ENCODE assay signal across 21 cellular contexts in genomic region chr9:114483499-114483898, GRCh38. TPM values are rescaled to one million over a fixed set of nuclear protein-coding genes. Genes with fewer than 3 reads are reported as not detected.
DNase-seq lines count a peak whose midpoint lies in the region; ATAC-seq, FAIRE-seq and TF ChIP-seq lines count a peak whose summit lies in the region.
"Had no signal": no experiment of that assay in that cellular context is flagged by ENCODE, and none has a peak within 500 bp of the region (broad histone marks: within the 10 kb centered on the region; RNA-seq: fewer than 3 reads in every experiment).

No MANE protein-coding gene starts in this region.

- no peaks in the 10 kb centered on the region for H4K20me1 ChIP-seq in MM.1S (ENCODE audit: insufficient read depth, low read length)
- H4K20me1 ChIP-seq: BLaER1 had no signal

- no peaks in the 10 kb centered on the region for H3K27me3 Mint-ChIP-seq in activated naive CD8-positive, alpha-beta T cell
- H3K27me3 Mint-ChIP-seq in activated naive CD8-positive, alpha-beta T cell treated with anti-CD3 and anti-CD28 coated beads, Interleukin-2, amount 50 U/mL, for 24 hours = no peaks in the 10 kb centered on the region
- H3K27me3 Mint-ChIP-seq in T-helper 17 cell = peaks cover 5% of the 10 kb centered on the region

- H2AFZ ChIP-seq in MM.1S (ENCODE audit: low read length) = no peak overlapping the region

- no peak for TF ChIP-seq CTCF in MM.1S (IDR thresholded peaks at IDR 0.05; ENCODE audit: low read length)

- no peaks in the 10 kb centered on the region for H3K36me3 Mint-ChIP-seq in activated naive CD8-positive, alpha-beta T cell
- peaks cover 1% of the 10 kb centered on the region for H3K36me3 Mint-ChIP-seq in activated naive CD8-positive, alpha-beta T cell treated with anti-CD3 and anti-CD28 coated beads, Interleukin-2, amount 50 U/mL, for 24 hours (ENCODE audit: low read depth)
- H3K36me3 Mint-ChIP-seq in T-helper 17 cell (ENCODE audit: low read depth) = no peaks in the 10 kb centered on the region
- H3K36me3 Mint-ChIP-seq in stimulated activated effector memory CD8-positive, alpha-beta T cell treated with anti-CD3 and anti-CD28 coated beads, Interleukin-12 subunit alpha, Interleukin-12 subunit beta, amount 100 ng/mL, for 72 hours = peaks cover 22% of the 10 kb centered on the region
- H3K36me3 Mint-ChIP-seq: CD8-positive, alpha-beta T cell had no signal

- no peak overlapping the region for H3K9ac ChIP-seq in MM.1S (ENCODE audit: low read length)
- H3K9ac ChIP-seq: BLaER1 had no signal

- no peaks in the 10 kb centered on the region for H3K9me3 Mint-ChIP-seq in activated naive CD8-positive, alpha-beta T cell (ENCODE audit: low read depth)
- no peaks in the 10 kb centered on the region for H3K9me3 Mint-ChIP-seq in activated naive CD8-positive, alpha-beta T cell treated with anti-CD3 and anti-CD28 coated beads, Interleukin-2, amount 50 U/mL, for 24 hours
- H3K9me3 Mint-ChIP-seq in stimulated activated effector memory CD8-positive, alpha-beta T cell treated with anti-CD3 and anti-CD28 coated beads, Interleukin-12 subunit alpha, Interleukin-12 subunit beta, amount 100 ng/mL, for 72 hours = no peaks in the 10 kb centered on the region
- H3K9me3 Mint-ChIP-seq: CD8-positive, alpha-beta T cell; HFFc6 had no signal

- H3F3A ChIP-seq in MM.1S (ENCODE audit: insufficient read depth, low read length) = peaks cover 39% of the 10 kb centered on the region

- H3K4me2 ChIP-seq in MM.1S (ENCODE audit: low read depth, low read length) = no peak overlapping the region
- H3K4me2 ChIP-seq: BLaER1 had no signal

- H3K79me2 ChIP-seq in MM.1S (ENCODE audit: low read length) = peaks cover 86% of the 10 kb centered on the region

- no peak for ATAC-seq in activated naive CD8-positive, alpha-beta T cell treated with anti-CD3 and anti-CD28 coated beads, Interleukin-2, amount 50 U/mL, for 24 hours
- ATAC-seq in T-helper 17 cell = no peak
- ATAC-seq in stimulated activated effector memory CD8-positive, alpha-beta T cell treated with anti-CD3 and anti-CD28 coated beads, Interleukin-12 subunit alpha, Interleukin-12 subunit beta, amount 100 ng/mL, for 72 hours = no peak
- ATAC-seq: CD8-positive, alpha-beta T cell; PC-3 had no signal

- H3K9me2 ChIP-seq in MM.1S (replicated peaks; ENCODE audit: insufficient read depth, low read length) = no peaks in the 10 kb centered on the region

- no peak for DNase-seq in activated naive CD8-positive, alpha-beta T cell treated with anti-CD3 and anti-CD28 coated beads, Interleukin-2, amount 50 U/mL, for 24 hours
- DNase-seq in MM.1S = no peak
- DNase-seq in T-helper 17 cell = no peak
- DNase-seq in stimulated activated effector memory CD8-positive, alpha-beta T cell treated with anti-CD3 and anti-CD28 coated beads, Interleukin-12 subunit alpha, Interleukin-12 subunit beta, amount 100 ng/mL, for 72 hours (ENCODE audit: low spot score in 2 of 2) = no peak
- no peak for DNase-seq in effector CD8-positive, alpha-beta T cell (lab: John Stamatoyannopoulos, UW)
- no peak for DNase-seq in erythroblast (lab: John Stamatoyannopoulos, UW)
- DNase-seq in HTR-8/SVneo (ENCODE audit: insufficient read length, low spot score) = no peak
- DNase-seq: CD8-positive, alpha-beta T cell; DND-41; HFFc6; NCI-H1092; NCI-H1694 treated with DMSO at 0.1 percent for 48 hours; NCI-H510A treated with DMSO at 0.1 percent for 48 hours; NCI-H82; PC-3 had no signal

- H3K27me3 ChIP-seq in MM.1S (replicated peaks; ENCODE audit: insufficient read depth, low read length) = no peaks in the 10 kb centered on the region
- H3K27me3 ChIP-seq: BLaER1, SJSA1 had no signal

- no peak overlapping the region for H3K4me3 ChIP-seq in MM.1S (ENCODE audit: low read length)
- H3K4me3 ChIP-seq: BLaER1, SJSA1 had no signal

- H3K9me3 ChIP-seq in MM.1S (replicated peaks; ENCODE audit: insufficient read depth, low read length) = no peaks in the 10 kb centered on the region
- no peaks in the 10 kb centered on the region for H3K9me3 ChIP-seq in T-helper 17 cell (ENCODE audit: control insufficient read depth, low read length, poor library complexity, severe bottlenecking)
- H3K9me3 ChIP-seq: BLaER1, SJSA1 had no signal

- no peak for FAIRE-seq in HTR-8/SVneo (lab: Jason Lieb, UNC)
- FAIRE-seq: D721Med, G401.6, H54 had no signal

- no peak overlapping the region for H3K4me3 Mint-ChIP-seq in activated naive CD8-positive, alpha-beta T cell
- no peak overlapping the region for H3K4me3 Mint-ChIP-seq in activated naive CD8-positive, alpha-beta T cell treated with anti-CD3 and anti-CD28 coated beads, Interleukin-2, amount 50 U/mL, for 24 hours
- H3K4me3 Mint-ChIP-seq in T-helper 17 cell = no peak overlapping the region
- no peak overlapping the region for H3K4me3 Mint-ChIP-seq in stimulated activated effector memory CD8-positive, alpha-beta T cell treated with anti-CD3 and anti-CD28 coated beads, Interleukin-12 subunit alpha, Interleukin-12 subunit beta, amount 100 ng/mL, for 72 hours
- H3K4me3 Mint-ChIP-seq: CD8-positive, alpha-beta T cell; HFFc6 had no signal

- H3K27ac ChIP-seq in MM.1S (ENCODE audit: low read length) = peak overlapping the region; percentile 8; the same call in 1 of the 2 replicates
- H3K27ac ChIP-seq: BLaER1, SJSA1 had no signal

- no peaks in the 10 kb centered on the region for H3K36me3 ChIP-seq in MM.1S (replicated peaks; ENCODE audit: insufficient read depth, low read length)
- H3K36me3 ChIP-seq: BLaER1, SJSA1 had no signal

- TF ChIP-seq POLR2A in erythroblast (IDR thresholded peaks at IDR 0.05; ENCODE audit: low read length) = no peak

- peaks cover 53% of the 10 kb centered on the region for H3K4me1 ChIP-seq in MM.1S (ENCODE audit: low read length)

- peaks cover 36% of the 10 kb centered on the region for H3K4me1 Mint-ChIP-seq in activated naive CD8-positive, alpha-beta T cell (ENCODE audit: low read depth)
- peaks cover 61% of the 10 kb centered on the region for H3K4me1 Mint-ChIP-seq in activated naive CD8-positive, alpha-beta T cell treated with anti-CD3 and anti-CD28 coated beads, Interleukin-2, amount 50 U/mL, for 24 hours
- peaks cover 36% of the 10 kb centered on the region for H3K4me1 Mint-ChIP-seq in T-helper 17 cell
- peaks cover 61% of the 10 kb centered on the region for H3K4me1 Mint-ChIP-seq in stimulated activated effector memory CD8-positive, alpha-beta T cell treated with anti-CD3 and anti-CD28 coated beads, Interleukin-12 subunit alpha, Interleukin-12 subunit beta, amount 100 ng/mL, for 72 hours

- peak overlapping the region; percentile 36 for H3K27ac Mint-ChIP-seq in activated naive CD8-positive, alpha-beta T cell
- no peak overlapping the region for H3K27ac Mint-ChIP-seq in activated naive CD8-positive, alpha-beta T cell treated with anti-CD3 and anti-CD28 coated beads, Interleukin-2, amount 50 U/mL, for 24 hours
- peak overlapping the region; percentile 79 for H3K27ac Mint-ChIP-seq in T-helper 17 cell
- H3K27ac Mint-ChIP-seq in stimulated activated effector memory CD8-positive, alpha-beta T cell treated with anti-CD3 and anti-CD28 coated beads, Interleukin-12 subunit alpha, Interleukin-12 subunit beta, amount 100 ng/mL, for 72 hours = peak overlapping the region; percentile 85
- H3K27ac Mint-ChIP-seq: CD8-positive, alpha-beta T cell; HFFc6 had no signal

RNA-seq across cellular contexts. Expression of gene WHRN, which starts 21.8 kb away (rescaled TPM):
- 10 to 100 TPM; 18.2 to 32.6 TPM for total RNA-seq in T-helper 17 cell
